In genomic region chr2:70124983-70125480, GRCh38 we compare ENCODE assay signal across 8 cellular contexts. TPM values are rescaled to one million over a fixed set of nuclear protein-coding genes. Genes with fewer than 3 reads are reported as not detected.
A peak's percentile ranks its signal among the peaks of the same experiment; 100 is the strongest.
DNase-seq lines count a peak whose midpoint lies in the region; ATAC-seq and TF ChIP-seq lines count a peak whose summit lies in the region.

No MANE protein-coding gene starts in this region.

- H3K27ac Mint-ChIP-seq in neural crest cell (ENCODE audit: unreplicated experiment), result peak overlapping the region; percentile 100

- H3K36me3 Mint-ChIP-seq in neural crest cell (ENCODE audit: low read depth), result no peaks in the 10 kb centered on the region

- H3K27me3 Mint-ChIP-seq in neural crest cell (ENCODE audit: low read depth), result peaks cover 2% of the 10 kb centered on the region

- H3K9me3 ChIP-seq in PC-3 (ENCODE audit: low read length), result no peaks in the 10 kb centered on the region

- peaks cover 21% of the 10 kb centered on the region for H3K4me1 ChIP-seq in PC-3 (ENCODE audit: insufficient read depth, low read length)
- no peaks in the 10 kb centered on the region for H3K4me1 ChIP-seq in foreskin keratinocyte
- H3K4me1 ChIP-seq in urinary bladder (ENCODE audit: insufficient read depth), result no peaks in the 10 kb centered on the region

- under 1% methylated on average over 36 of the region's 36 CpGs for WGBS in urinary bladder

- H3K27ac ChIP-seq in PC-3 (ENCODE audit: low read length) (peak overlapping the region; percentile 72), foreskin keratinocyte (peak overlapping the region; percentile 95), urinary bladder (ENCODE audit: low read depth) (peak overlapping the region; percentile 100)

- H3K4me1 Mint-ChIP-seq in neural crest cell, result peaks cover 45% of the 10 kb centered on the region

- no peaks in the 10 kb centered on the region for H4K20me1 ChIP-seq in PC-3 (ENCODE audit: low read length)

- peak overlapping the region; percentile 99 for H2AFZ ChIP-seq in PC-3 (ENCODE audit: low read length)

- H3K4me3 Mint-ChIP-seq in neural crest cell, result peak overlapping the region; percentile 93

- no peaks in the 10 kb centered on the region for H3K27me3 ChIP-seq in PC-3 (ENCODE audit: low read length)
- no peaks in the 10 kb centered on the region for H3K27me3 ChIP-seq in foreskin keratinocyte

- TF ChIP-seq CTCF in PC-3 (conservative IDR thresholded peaks at IDR 0.05; ENCODE audit: low read depth, low read length) (no peak), foreskin keratinocyte (conservative IDR thresholded peaks at IDR 0.05) (no peak), neural crest cell (conservative IDR thresholded peaks at IDR 0.05) (peak; percentile 23)

- no peaks in the 10 kb centered on the region for H3K36me3 ChIP-seq in PC-3 (ENCODE audit: low read depth, low read length)
- H3K36me3 ChIP-seq in urinary bladder (ENCODE audit: insufficient read depth), result no peaks in the 10 kb centered on the region

- H3K79me2 ChIP-seq in PC-3 (ENCODE audit: low read length), result no peaks in the 10 kb centered on the region

- H3K9me2 ChIP-seq in PC-3 (replicated peaks; ENCODE audit: low read length), result no peaks in the 10 kb centered on the region

- peak overlapping the region; percentile 78 for H3K4me3 ChIP-seq in PC-3 (ENCODE audit: low read length)
- H3K4me3 ChIP-seq in urinary bladder (ENCODE audit: low read depth, low read length), result peak overlapping the region; percentile 47

- BruUV-seq in PC-3 (replicated peaks; lab: Mats Ljungman, UMichigan), result no TSS peak

- no peaks in the 10 kb centered on the region for H3K9me3 Mint-ChIP-seq in neural crest cell

- DNase-seq in DMS79 (lab: John Stamatoyannopoulos, UW) (peak; percentile 65), PC-3 (peak; percentile 38), activated gamma-delta T cell (lab: John Stamatoyannopoulos, UW) (peak; percentile 40), foreskin keratinocyte (peak in 1 of 2 donors; percentile 39), neural crest cell (ENCODE audit: low read depth, low spot score) (peak; percentile 60), A172 (ENCODE audit: low spot score) (no peak)

- POLR2A ChIA-PET in PC-3 (lab: Charles Lee; ENCODE audit: unreplicated experiment), result interaction anchor here (0.7 kb wide), 1 partner anchor 12 kb away, joined by 3 read pairs; no protein-coding TSS in a partner anchor

- CTCF ChIA-PET in PC-3 (lab: Charles Lee), result interaction anchor here (1.0 kb wide), 1 partner anchor 54 kb away, joined by 3 read pairs; no protein-coding TSS in a partner anchor

- H3F3A ChIP-seq in PC-3 (ENCODE audit: low read length, unreplicated experiment), result no peaks in the 10 kb centered on the region

- H3K9ac ChIP-seq in PC-3 (ENCODE audit: low read length), result peak overlapping the region; percentile 92

- H3K4me2 ChIP-seq in PC-3 (ENCODE audit: low read length), result peak overlapping the region; percentile 96

- ATAC-seq in HG02571 (IDR thresholded peaks at IDR 0.05; ENCODE audit: unreplicated experiment) (peak; percentile 34), PC-3 (peak; percentile 66), foreskin keratinocyte (peak; percentile 52)

- intact Hi-C loops in PC-3 (cut with micrococcal nuclease), result loop anchor here (1.0 to 5.0 kb wide), 3 partner anchors 16 to 38 kb away; partner anchors contain the start of gene PCBP1

RNA-seq across cellular contexts. Expression of gene PCBP1, which starts 37.8 kb away (rescaled TPM):
- total RNA-seq in PC-3 (2014; rRNA removed) (39.2 and 59.7 TPM in 2 replicates), foreskin keratinocyte (115 and 138 TPM in 2 replicates), neural crest cell (365 and 382 TPM in 2 replicates), urinary bladder (51.8 TPM)
- polyA plus RNA-seq in foreskin keratinocyte (288 and 309 TPM in 2 replicates), urinary bladder (370 TPM)
- 24.3 and 26.3 TPM in 2 replicates for total RNA-seq in A172 (2014; rRNA removed; shearing (Covaris generic))
